17 cellular contexts compared by ENCODE assay signal in the genomic region with DNA sequence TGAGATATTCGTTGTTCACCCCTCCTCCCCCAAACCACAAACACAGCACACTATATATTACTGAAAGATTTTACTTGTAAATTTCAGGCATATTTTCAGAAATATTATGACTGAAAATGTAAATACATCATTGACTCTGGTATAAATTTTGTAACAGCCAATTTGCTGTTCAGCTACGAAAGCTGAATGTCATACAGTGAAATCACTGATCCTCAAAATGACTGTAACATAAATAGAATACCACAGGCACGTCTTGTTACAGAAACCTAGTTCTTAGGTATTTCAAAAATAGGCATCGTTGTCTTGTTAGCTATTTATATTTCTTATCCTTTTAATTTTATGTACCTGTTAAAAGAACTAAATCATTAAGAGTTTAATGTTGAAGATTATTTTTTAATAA. TPM values are rescaled to one million over a fixed set of nuclear protein-coding genes. Genes with fewer than 3 reads are reported as not detected.
DNase-seq lines count a peak whose midpoint lies in the region; ATAC-seq and TF ChIP-seq lines count a peak whose summit lies in the region.
"Had no signal": no experiment of that assay in that cellular context is flagged by ENCODE, and none has a peak within 500 bp of the region (broad histone marks: within the 10 kb centered on the region; RNA-seq: fewer than 3 reads in every experiment).

No MANE protein-coding gene starts in this region.

- peaks cover 60% of the 10 kb centered on the region for H3K4me1 Mint-ChIP-seq in activated T-cell treated with anti-CD3 and anti-CD28 coated beads, Interleukin-2, amount 50 U/mL, for 24 hours (ENCODE audit: low read depth)
- H3K4me1 Mint-ChIP-seq in activated CD4-positive, alpha-beta T cell treated with anti-CD3 and anti-CD28 coated beads, Interleukin-2, amount 10 ng/mL, durations not matched to agents 7 days and 5 days, result peaks cover 24% of the 10 kb centered on the region

- H3K27ac Mint-ChIP-seq in activated T-cell treated with anti-CD3 and anti-CD28 coated beads, Interleukin-2, amount 50 U/mL, for 24 hours, result no peak overlapping the region
- H3K27ac Mint-ChIP-seq in activated CD4-positive, alpha-beta T cell treated with anti-CD3 and anti-CD28 coated beads, Interleukin-2, amount 10 ng/mL, durations not matched to agents 7 days and 5 days, result no peak overlapping the region
- H3K27ac Mint-ChIP-seq: T-helper 17 cell had no signal

- TF ChIP-seq CTCF in GM12864 (IDR thresholded peaks at IDR 0.05; ENCODE audit: low read depth, low read length, missing control alignments), result no peak

- no peak overlapping the region for H3K4me3 Mint-ChIP-seq in activated T-cell treated with anti-CD3 and anti-CD28 coated beads, Interleukin-2, amount 50 U/mL, for 24 hours
- no peak overlapping the region for H3K4me3 Mint-ChIP-seq in activated CD4-positive, alpha-beta T cell treated with anti-CD3 and anti-CD28 coated beads, Interleukin-2, amount 10 ng/mL, durations not matched to agents 7 days and 5 days
- H3K4me3 Mint-ChIP-seq: T-helper 17 cell had no signal

- H3K27me3 Mint-ChIP-seq in activated T-cell treated with anti-CD3 and anti-CD28 coated beads, Interleukin-2, amount 50 U/mL, for 24 hours, result no peaks in the 10 kb centered on the region
- no peaks in the 10 kb centered on the region for H3K27me3 Mint-ChIP-seq in activated CD4-positive, alpha-beta T cell treated with anti-CD3 and anti-CD28 coated beads, Interleukin-2, amount 10 ng/mL, durations not matched to agents 7 days and 5 days
- H3K27me3 Mint-ChIP-seq: T-helper 17 cell had no signal

- ATAC-seq in HG02623 (IDR thresholded peaks at IDR 0.05; ENCODE audit: unreplicated experiment), result peak; percentile 58
- ATAC-seq in HG03442 (IDR thresholded peaks at IDR 0.05; ENCODE audit: unreplicated experiment), result peak; percentile 79
- ATAC-seq: esophagus mucosa, heart left ventricle, T-helper 17 cell had no signal

- DNase-seq in GM12864 (ENCODE audit: low read depth), result peak; percentile 7
- DNase-seq in GM19240 (ENCODE audit: insufficient read length, low spot score), result peak; percentile 15
- DNase-seq in anterior cingulate cortex (lab: John Stamatoyannopoulos, UW), result no peak
- no peak for DNase-seq in activated T-cell treated with anti-CD3 and anti-CD28 coated beads, Interleukin-2, amount 50 U/mL, for 24 hours
- DNase-seq in SW480 (ENCODE audit: low spot score), result no peak
- DNase-seq in activated CD4-positive, alpha-beta T cell treated with anti-CD3 and anti-CD28 coated beads, Interleukin-2, amount 10 ng/mL, durations not matched to agents 7 days and 5 days, result no peak
- DNase-seq: activated T-cell treated with anti-CD3 and anti-CD28 coated beads, Interleukin-2, amount 50 U/mL, for 48 hours; colonic mucosa; GDM1; heart left ventricle; NCI-H1694; NCI-H526 treated with DMSO at 0.1 percent for 48 hours; substantia nigra; T-helper 17 cell had no signal

- H3K4me3 ChIP-seq in GM12864 (ENCODE audit: low read depth, low read length), result no peak overlapping the region
- H3K4me3 ChIP-seq: colonic mucosa, heart left ventricle had no signal

- POLR2A ChIA-PET in activated CD4-positive, alpha-beta T cell treated with anti-CD3 and anti-CD28 coated beads, Interleukin-2, amount 10 ng/mL, durations not matched to agents 7 days and 5 days (lab: Charles Lee), result no interaction called here

- CTCF ChIA-PET in activated CD4-positive, alpha-beta T cell treated with anti-CD3 and anti-CD28 coated beads, Interleukin-2, amount 10 ng/mL, durations not matched to agents 7 days and 5 days (lab: Charles Lee), result no interaction called here

- H3K36me3 Mint-ChIP-seq in activated T-cell treated with anti-CD3 and anti-CD28 coated beads, Interleukin-2, amount 50 U/mL, for 24 hours (ENCODE audit: low read depth), result peaks cover 76% of the 10 kb centered on the region
- H3K36me3 Mint-ChIP-seq in activated CD4-positive, alpha-beta T cell treated with anti-CD3 and anti-CD28 coated beads, Interleukin-2, amount 10 ng/mL, durations not matched to agents 7 days and 5 days (ENCODE audit: low read depth), result peaks cover 37% of the 10 kb centered on the region

- no peaks in the 10 kb centered on the region for H3K9me3 Mint-ChIP-seq in activated T-cell treated with anti-CD3 and anti-CD28 coated beads, Interleukin-2, amount 50 U/mL, for 24 hours
- H3K9me3 Mint-ChIP-seq in activated CD4-positive, alpha-beta T cell treated with anti-CD3 and anti-CD28 coated beads, Interleukin-2, amount 10 ng/mL, durations not matched to agents 7 days and 5 days, result no peaks in the 10 kb centered on the region

RNA-seq across cellular contexts. Expression of gene TRUB1, which starts 15.1 kb away (rescaled TPM):
- 10 to 100 TPM; 12.3 to 12.4 TPM for total RNA-seq in activated CD4-positive, alpha-beta T cell treated with anti-CD3 and anti-CD28 coated beads, Interleukin-2, amount 10 ng/mL, durations not matched to agents 7 days and 5 days

Comparison
In these comparisons a context has a peak if more than half of its experiments do, and no peak if none do; other contexts are left out.
1. DNase-seq: peak in GM12864 (single experiment) and GM19240 (single experiment); none in anterior cingulate cortex (0 of 58), activated T-cell treated with anti-CD3 and anti-CD28 coated beads, Interleukin-2, amount 50 U/mL, for 24 hours (single experiment), SW480 (single experiment) and activated CD4-positive, alpha-beta T cell treated with anti-CD3 and anti-CD28 coated beads, Interleukin-2, amount 10 ng/mL, durations not matched to agents 7 days and 5 days (single experiment).